ENCODE assay signal across 1 cellular context in genomic region chr4:1784789-1785591, GRCh38.
TF ChIP-seq lines count a peak whose summit lies in the region.

No MANE protein-coding gene starts in this region.

TF ChIP-seq in HepG2, 621 proteins besides CTCF, POLR2A, EP300 and RAD21 (continued from another document and continues in another):
- no peak for TF ChIP-seq DBP (CRISPR knock-in tag; IDR thresholded peaks at IDR 0.05; ENCODE audit: not compliant biosample characterization)
- no peak for TF ChIP-seq ZNF446 (CRISPR knock-in tag; IDR thresholded peaks at IDR 0.05)
- TF ChIP-seq, protein P1, sequence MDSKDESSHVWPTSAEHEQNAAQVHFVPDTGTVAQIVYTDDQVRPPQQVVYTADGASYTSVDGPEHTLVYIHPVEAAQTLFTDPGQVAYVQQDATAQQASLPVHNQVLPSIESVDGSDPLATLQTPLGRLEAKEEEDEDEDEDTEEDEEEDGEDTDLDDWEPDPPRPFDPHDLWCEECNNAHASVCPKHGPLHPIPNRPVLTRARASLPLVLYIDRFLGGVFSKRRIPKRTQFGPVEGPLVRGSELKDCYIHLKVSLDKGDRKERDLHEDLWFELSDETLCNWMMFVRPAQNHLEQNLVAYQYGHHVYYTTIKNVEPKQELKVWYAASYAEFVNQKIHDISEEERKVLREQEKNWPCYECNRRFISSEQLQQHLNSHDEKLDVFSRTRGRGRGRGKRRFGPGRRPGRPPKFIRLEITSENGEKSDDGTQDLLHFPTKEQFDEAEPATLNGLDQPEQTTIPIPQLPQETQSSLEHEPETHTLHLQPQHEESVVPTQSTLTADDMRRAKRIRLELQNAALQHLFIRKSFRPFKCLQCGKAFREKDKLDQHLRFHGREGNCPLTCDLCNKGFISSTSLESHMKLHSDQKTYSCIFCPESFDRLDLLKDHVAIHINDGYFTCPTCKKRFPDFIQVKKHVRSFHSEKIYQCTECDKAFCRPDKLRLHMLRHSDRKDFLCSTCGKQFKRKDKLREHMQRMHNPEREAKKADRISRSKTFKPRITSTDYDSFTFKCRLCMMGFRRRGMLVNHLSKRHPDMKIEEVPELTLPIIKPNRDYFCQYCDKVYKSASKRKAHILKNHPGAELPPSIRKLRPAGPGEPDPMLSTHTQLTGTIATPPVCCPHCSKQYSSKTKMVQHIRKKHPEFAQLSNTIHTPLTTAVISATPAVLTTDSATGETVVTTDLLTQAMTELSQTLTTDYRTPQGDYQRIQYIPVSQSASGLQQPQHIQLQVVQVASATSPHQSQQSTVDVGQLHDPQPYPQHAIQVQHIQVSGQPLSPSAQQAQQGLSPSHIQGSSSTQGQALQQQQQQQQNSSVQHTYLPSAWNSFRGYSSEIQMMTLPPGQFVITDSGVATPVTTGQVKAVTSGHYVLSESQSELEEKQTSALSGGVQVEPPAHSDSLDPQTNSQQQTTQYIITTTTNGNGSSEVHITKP (CRISPR knock-in tag; IDR thresholded peaks at IDR 0.05; ENCODE audit: low read depth) = no peak; the same call in 1 of the 2 replicates
- TF ChIP-seq ZNF562 (CRISPR knock-in tag; IDR thresholded peaks at IDR 0.05; ENCODE audit: borderline replicate concordance) = no peak
- peak; percentile 99 for TF ChIP-seq ZBTB7B (CRISPR knock-in tag; IDR thresholded peaks at IDR 0.05)
- TF ChIP-seq ZBTB7A (CRISPR knock-in tag; IDR thresholded peaks at IDR 0.05) = peak; percentile 97
- no peak for TF ChIP-seq ZNF777 (CRISPR knock-in tag; IDR thresholded peaks at IDR 0.05)
- TF ChIP-seq SETDB1 (CRISPR knock-in tag; IDR thresholded peaks at IDR 0.05; ENCODE audit: borderline replicate concordance) = no peak
- TF ChIP-seq ZNF747 (CRISPR knock-in tag; IDR thresholded peaks at IDR 0.05; ENCODE audit: borderline replicate concordance) = no peak; the same call in 1 of the 2 replicates
- TF ChIP-seq BCL6 (CRISPR knock-in tag; IDR thresholded peaks at IDR 0.05) = peak; percentile 70
- TF ChIP-seq ZNF24 (IDR thresholded peaks at IDR 0.05) = no peak
- TF ChIP-seq ZSCAN20 (CRISPR knock-in tag; IDR thresholded peaks at IDR 0.05; ENCODE audit: borderline replicate concordance) = no peak
- no peak for TF ChIP-seq NFYB (CRISPR knock-in tag; IDR thresholded peaks at IDR 0.05)
- peak; percentile 94; the same call in 1 of the 2 replicates for TF ChIP-seq ZBTB46 (CRISPR knock-in tag; IDR thresholded peaks at IDR 0.05; ENCODE audit: borderline replicate concordance)
- TF ChIP-seq PHB2 (IDR thresholded peaks at IDR 0.05; ENCODE audit: partially characterized antibody) = no peak
- TF ChIP-seq ZFP1 (CRISPR knock-in tag; IDR thresholded peaks at IDR 0.05) = no peak
- TF ChIP-seq ZNF773 (CRISPR knock-in tag; IDR thresholded peaks at IDR 0.05; ENCODE audit: borderline replicate concordance) = peak; percentile 37; the same call in 1 of the 2 replicates
- TF ChIP-seq, protein P2, sequence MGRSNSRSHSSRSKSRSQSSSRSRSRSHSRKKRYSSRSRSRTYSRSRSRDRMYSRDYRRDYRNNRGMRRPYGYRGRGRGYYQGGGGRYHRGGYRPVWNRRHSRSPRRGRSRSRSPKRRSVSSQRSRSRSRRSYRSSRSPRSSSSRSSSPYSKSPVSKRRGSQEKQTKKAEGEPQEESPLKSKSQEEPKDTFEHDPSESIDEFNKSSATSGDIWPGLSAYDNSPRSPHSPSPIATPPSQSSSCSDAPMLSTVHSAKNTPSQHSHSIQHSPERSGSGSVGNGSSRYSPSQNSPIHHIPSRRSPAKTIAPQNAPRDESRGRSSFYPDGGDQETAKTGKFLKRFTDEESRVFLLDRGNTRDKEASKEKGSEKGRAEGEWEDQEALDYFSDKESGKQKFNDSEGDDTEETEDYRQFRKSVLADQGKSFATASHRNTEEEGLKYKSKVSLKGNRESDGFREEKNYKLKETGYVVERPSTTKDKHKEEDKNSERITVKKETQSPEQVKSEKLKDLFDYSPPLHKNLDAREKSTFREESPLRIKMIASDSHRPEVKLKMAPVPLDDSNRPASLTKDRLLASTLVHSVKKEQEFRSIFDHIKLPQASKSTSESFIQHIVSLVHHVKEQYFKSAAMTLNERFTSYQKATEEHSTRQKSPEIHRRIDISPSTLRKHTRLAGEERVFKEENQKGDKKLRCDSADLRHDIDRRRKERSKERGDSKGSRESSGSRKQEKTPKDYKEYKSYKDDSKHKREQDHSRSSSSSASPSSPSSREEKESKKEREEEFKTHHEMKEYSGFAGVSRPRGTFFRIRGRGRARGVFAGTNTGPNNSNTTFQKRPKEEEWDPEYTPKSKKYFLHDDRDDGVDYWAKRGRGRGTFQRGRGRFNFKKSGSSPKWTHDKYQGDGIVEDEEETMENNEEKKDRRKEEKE (IDR thresholded peaks at IDR 0.05) = no peak
- no peak for TF ChIP-seq MLXIP (CRISPR knock-in tag; IDR thresholded peaks at IDR 0.05; ENCODE audit: borderline replicate concordance)
- TF ChIP-seq PRDM4 (CRISPR knock-in tag; IDR thresholded peaks at IDR 0.05; ENCODE audit: borderline replicate concordance) = no peak
- no peak for TF ChIP-seq PRPF4 (IDR thresholded peaks at IDR 0.05; ENCODE audit: low read depth, low read length, poor library complexity, severe bottlenecking)
- TF ChIP-seq SRF (IDR thresholded peaks at IDR 0.05; ENCODE audit: low read depth, low read length) = no peak
- no peak for TF ChIP-seq ADNP (CRISPR knock-in tag; IDR thresholded peaks at IDR 0.05)
- TF ChIP-seq, protein P3, sequence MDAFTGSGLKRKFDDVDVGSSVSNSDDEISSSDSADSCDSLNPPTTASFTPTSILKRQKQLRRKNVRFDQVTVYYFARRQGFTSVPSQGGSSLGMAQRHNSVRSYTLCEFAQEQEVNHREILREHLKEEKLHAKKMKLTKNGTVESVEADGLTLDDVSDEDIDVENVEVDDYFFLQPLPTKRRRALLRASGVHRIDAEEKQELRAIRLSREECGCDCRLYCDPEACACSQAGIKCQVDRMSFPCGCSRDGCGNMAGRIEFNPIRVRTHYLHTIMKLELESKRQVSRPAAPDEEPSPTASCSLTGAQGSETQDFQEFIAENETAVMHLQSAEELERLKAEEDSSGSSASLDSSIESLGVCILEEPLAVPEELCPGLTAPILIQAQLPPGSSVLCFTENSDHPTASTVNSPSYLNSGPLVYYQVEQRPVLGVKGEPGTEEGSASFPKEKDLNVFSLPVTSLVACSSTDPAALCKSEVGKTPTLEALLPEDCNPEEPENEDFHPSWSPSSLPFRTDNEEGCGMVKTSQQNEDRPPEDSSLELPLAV (CRISPR knock-in tag; conservative IDR thresholded peaks at IDR 0.05; ENCODE audit: low read depth) = no peak
- peak; percentile 59; the same call in 1 of the 2 replicates for TF ChIP-seq HMG20B (CRISPR knock-in tag; conservative IDR thresholded peaks at IDR 0.05)
- no peak for TF ChIP-seq TEAD3 (CRISPR knock-in tag; optimal IDR thresholded peaks at IDR 0.05; ENCODE audit: borderline replicate concordance)
- TF ChIP-seq ZC3H4 (CRISPR knock-in tag; IDR thresholded peaks at IDR 0.05; ENCODE audit: borderline replicate concordance) = no peak
- TF ChIP-seq RARA (CRISPR knock-in tag; IDR thresholded peaks at IDR 0.05) = peak; percentile 88
- TF ChIP-seq, protein P4, sequence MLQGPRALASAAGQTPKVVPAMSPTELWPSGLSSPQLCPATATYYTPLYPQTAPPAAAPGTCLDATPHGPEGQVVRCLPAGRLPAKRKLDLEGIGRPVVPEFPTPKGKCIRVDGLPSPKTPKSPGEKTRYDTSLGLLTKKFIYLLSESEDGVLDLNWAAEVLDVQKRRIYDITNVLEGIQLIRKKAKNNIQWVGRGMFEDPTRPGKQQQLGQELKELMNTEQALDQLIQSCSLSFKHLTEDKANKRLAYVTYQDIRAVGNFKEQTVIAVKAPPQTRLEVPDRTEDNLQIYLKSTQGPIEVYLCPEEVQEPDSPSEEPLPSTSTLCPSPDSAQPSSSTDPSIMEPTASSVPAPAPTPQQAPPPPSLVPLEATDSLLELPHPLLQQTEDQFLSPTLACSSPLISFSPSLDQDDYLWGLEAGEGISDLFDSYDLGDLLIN (CRISPR knock-in tag; IDR thresholded peaks at IDR 0.05; ENCODE audit: borderline replicate concordance) = 0 out of 2 replicates have a peak, but pooled peaks have one; percentile 40
- peak; percentile 98 for TF ChIP-seq SPEN (CRISPR knock-in tag; IDR thresholded peaks at IDR 0.05; ENCODE audit: low read depth)
- peak; percentile 91 for TF ChIP-seq ZNF143 (CRISPR knock-in tag; IDR thresholded peaks at IDR 0.05)
- no peak for TF ChIP-seq PAX8 (CRISPR knock-in tag; IDR thresholded peaks at IDR 0.05; ENCODE audit: borderline replicate concordance)
- peak; percentile 40; the same call in 1 of the 2 replicates for TF ChIP-seq ZNF710 (CRISPR knock-in tag; IDR thresholded peaks at IDR 0.05; ENCODE audit: borderline replicate concordance)
- TF ChIP-seq KLF13 (CRISPR knock-in tag; IDR thresholded peaks at IDR 0.05) = no peak
- no peak for TF ChIP-seq ZNF816 (CRISPR knock-in tag; IDR thresholded peaks at IDR 0.05; ENCODE audit: borderline replicate concordance)
- TF ChIP-seq, protein P5, sequence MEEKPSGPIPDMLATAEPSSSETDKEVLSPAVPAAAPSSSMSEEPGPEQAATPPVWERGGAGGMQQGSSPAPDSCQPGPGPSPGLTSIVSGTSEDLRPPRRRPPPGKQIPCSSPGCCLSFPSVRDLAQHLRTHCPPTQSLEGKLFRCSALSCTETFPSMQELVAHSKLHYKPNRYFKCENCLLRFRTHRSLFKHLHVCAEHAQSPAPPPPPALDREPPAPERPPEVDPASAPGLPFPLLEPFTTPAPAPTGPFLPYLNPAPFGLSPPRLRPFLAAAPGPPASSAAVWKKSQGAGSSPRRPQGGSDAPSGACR (CRISPR knock-in tag; IDR thresholded peaks at IDR 0.05) = peak; percentile 81; the same call in 1 of the 2 replicates
- no peak for TF ChIP-seq NKX3-1 (CRISPR knock-in tag; IDR thresholded peaks at IDR 0.05)
- no peak for TF ChIP-seq SMAD9 (CRISPR knock-in tag; IDR thresholded peaks at IDR 0.05)
- TF ChIP-seq ZNF616 (CRISPR knock-in tag; IDR thresholded peaks at IDR 0.05; ENCODE audit: low read depth) = 0 out of 2 replicates have a peak, but pooled peaks have one; percentile 18
- TF ChIP-seq HOXA7 (CRISPR knock-in tag; IDR thresholded peaks at IDR 0.05) = no peak
- TF ChIP-seq SYNCRIP (IDR thresholded peaks at IDR 0.05; ENCODE audit: insufficient read depth, low read depth, low read length) = no peak
